10 cellular contexts compared by ENCODE assay signal in genomic region chr10:75295901-75296441, GRCh38.
DNase-seq lines count a peak whose midpoint lies in the region; ATAC-seq and TF ChIP-seq lines count a peak whose summit lies in the region.
"Had no signal": no experiment of that assay in that cellular context is flagged by ENCODE, and none has a peak within 500 bp of the region (broad histone marks: within the 10 kb centered on the region; RNA-seq: fewer than 3 reads in every experiment).

No MANE protein-coding gene starts in this region.

- no peak for TF ChIP-seq POLR2A in thyroid gland (IDR thresholded peaks at IDR 0.05)

- peak; percentile 36 for DNase-seq in NCI-H774 (lab: John Stamatoyannopoulos, UW)
- DNase-seq in dermis blood vessel endothelial cell = peak; percentile 27
- peak; percentile 10 for DNase-seq in medulla oblongata (ENCODE audit: extremely low spot score)
- no peak for DNase-seq in thyroid gland
- DNase-seq in activated naive CD8-positive, alpha-beta T cell treated with anti-CD3 and anti-CD28 coated beads for 36 hours = no peak
- DNase-seq in SIG-M5 (lab: John Stamatoyannopoulos, UW) = no peak
- DNase-seq: T1000 had no signal

- TF ChIP-seq CTCF in thyroid gland (IDR thresholded peaks at IDR 0.05) = no peak

- 61 to 71% methylated on average over 10 of the region's 10 CpGs for WGBS in thyroid gland, 2 donors

- H3K27ac ChIP-seq in thyroid gland = peak overlapping the region; percentile 80 to 85 (median 85)

- H3K36me3 ChIP-seq in thyroid gland = no peaks in the 10 kb centered on the region

- H3K36me3 Mint-ChIP-seq in activated naive CD8-positive, alpha-beta T cell treated with anti-CD3 and anti-CD28 coated beads for 36 hours = no peaks in the 10 kb centered on the region

- H3K9me3 ChIP-seq in thyroid gland = no peaks in the 10 kb centered on the region

- H3K4me3 ChIP-seq in thyroid gland (replicated peaks in 1 of 3) = no peak overlapping the region

- no peaks in the 10 kb centered on the region for H3K27me3 ChIP-seq in thyroid gland

- peaks cover 5 to 21% of the 10 kb centered on the region in 2 donors for H3K4me1 ChIP-seq in thyroid gland

- ATAC-seq in GM18858 (IDR thresholded peaks at IDR 0.05; ENCODE audit: unreplicated experiment) (no peak), HG03442 (IDR thresholded peaks at IDR 0.05; ENCODE audit: unreplicated experiment) (no peak)

- intact Hi-C loops in thyroid gland (cut with DNase I) = no loop called here

- peaks cover 3% of the 10 kb centered on the region for H3K27me3 Mint-ChIP-seq in activated naive CD8-positive, alpha-beta T cell treated with anti-CD3 and anti-CD28 coated beads for 36 hours

- no peak overlapping the region for H3K27ac Mint-ChIP-seq in activated naive CD8-positive, alpha-beta T cell treated with anti-CD3 and anti-CD28 coated beads for 36 hours

- no peaks in the 10 kb centered on the region for H3K4me1 Mint-ChIP-seq in activated naive CD8-positive, alpha-beta T cell treated with anti-CD3 and anti-CD28 coated beads for 36 hours

- H3K4me3 Mint-ChIP-seq in activated naive CD8-positive, alpha-beta T cell treated with anti-CD3 and anti-CD28 coated beads for 36 hours = no peak overlapping the region
- H3K4me3 Mint-ChIP-seq: neural crest cell had no signal

- peaks cover 2% of the 10 kb centered on the region for H3K9me3 Mint-ChIP-seq in activated naive CD8-positive, alpha-beta T cell treated with anti-CD3 and anti-CD28 coated beads for 36 hours

Comparison
In these comparisons a context has a peak if more than half of its experiments do, and no peak if none do; other contexts are left out.
1. DNase-seq: peak in NCI-H774 (single experiment), dermis blood vessel endothelial cell (single experiment) and medulla oblongata (single experiment); none in thyroid gland (0 of 2), activated naive CD8-positive, alpha-beta T cell treated with anti-CD3 and anti-CD28 coated beads for 36 hours (single experiment) and SIG-M5 (single experiment).